12 cellular contexts compared by ENCODE assay signal in genomic region chr19:10896851-10897526, GRCh38. TPM values are rescaled to one million over a fixed set of nuclear protein-coding genes. Genes with fewer than 3 reads are reported as not detected.
DNase-seq lines count a peak whose midpoint lies in the region; ATAC-seq and TF ChIP-seq lines count a peak whose summit lies in the region.
"Had no signal": no experiment of that assay in that cellular context is flagged by ENCODE, and none has a peak within 500 bp of the region (broad histone marks: within the 10 kb centered on the region; RNA-seq: fewer than 3 reads in every experiment).

No MANE protein-coding gene starts in this region.

- ATAC-seq in CD4-positive, CD25-positive, alpha-beta regulatory T cell (ENCODE audit: low read depth in 2 of 2): peak; percentile 45 to 68
- no peak for ATAC-seq in HG02763 (IDR thresholded peaks at IDR 0.05; ENCODE audit: unreplicated experiment)
- ATAC-seq: left ventricle myocardium superior had no signal

- H3K36me3 Mint-ChIP-seq in CD4-positive, CD25-positive, alpha-beta regulatory T cell: no peaks in the 10 kb centered on the region

- H3K4me3 ChIP-seq in CD4-positive, CD25-positive, alpha-beta regulatory T cell (ENCODE audit: low read depth, low read length): no peak overlapping the region
- H3K4me3 ChIP-seq in LNCaP clone FGC (ENCODE audit: low read depth, low read length): no peak overlapping the region
- H3K4me3 ChIP-seq: SJSA1 had no signal

- H3K27ac Mint-ChIP-seq in CD4-positive, CD25-positive, alpha-beta regulatory T cell: peak overlapping the region in 2 of 3 donors; percentile 30 to 86

- no peaks in the 10 kb centered on the region for H3K9me3 Mint-ChIP-seq in CD4-positive, CD25-positive, alpha-beta regulatory T cell

- H3K4me1 ChIP-seq in CD4-positive, CD25-positive, alpha-beta regulatory T cell (ENCODE audit: control insufficient read depth, insufficient read depth, low read length, poor library complexity, severe bottlenecking): no peaks in the 10 kb centered on the region
- H3K4me1 ChIP-seq: SJSA1 had no signal

- no peak for TF ChIP-seq CTCF in LNCaP clone FGC (IDR thresholded peaks at IDR 0.05; ENCODE audit: control insufficient read depth, extremely low read depth, insufficient read depth)

- no peaks in the 10 kb centered on the region for H3K27me3 Mint-ChIP-seq in CD4-positive, CD25-positive, alpha-beta regulatory T cell

- no peaks in the 10 kb centered on the region for H3K9me3 ChIP-seq in CD4-positive, CD25-positive, alpha-beta regulatory T cell (ENCODE audit: control insufficient read depth in 2 of 2, low read length in 2 of 2)
- H3K9me3 ChIP-seq: SJSA1 had no signal

- peaks cover 0 to 17% (median 10%) of the 10 kb centered on the region in 4 donors for H3K4me1 Mint-ChIP-seq in CD4-positive, CD25-positive, alpha-beta regulatory T cell

- H3K36me3 ChIP-seq in CD4-positive, CD25-positive, alpha-beta regulatory T cell (ENCODE audit: control insufficient read depth, insufficient read depth, low read length): no peaks in the 10 kb centered on the region
- H3K36me3 ChIP-seq: SJSA1 had no signal

- no peaks in the 10 kb centered on the region for H3K27me3 ChIP-seq in CD4-positive, CD25-positive, alpha-beta regulatory T cell (ENCODE audit: control insufficient read depth, insufficient read depth, low read length)
- H3K27me3 ChIP-seq: SJSA1 had no signal

- DNase-seq in CD4-positive, CD25-positive, alpha-beta regulatory T cell: peak in 1 of 3 donors; percentile 70
- DNase-seq in LNCaP clone FGC (ENCODE audit: low read depth) (peak; percentile 92), SHP77 treated with DMSO at 0.1 percent for 48 hours (lab: John Stamatoyannopoulos, UW) (peak; percentile 64), left kidney (ENCODE audit: low read depth, low spot score) (peak; percentile 75), NCI-H1105 treated with DMSO at 0.1 percent for 48 hours (lab: John Stamatoyannopoulos, UW) (no peak), amniotic stem cell (lab: John Stamatoyannopoulos, UW) (no peak)
- no peak for DNase-seq in activated effector memory CD4-positive, alpha-beta T cell treated with Interleukin-2 at 50 U/mL for 16 hours
- DNase-seq: activated T-cell treated with anti-CD3 and anti-CD28 coated beads, Interleukin-2, amount 50 U/mL, for 1 hour; left ventricle myocardium superior had no signal

- no peak overlapping the region for H3K27ac ChIP-seq in CD4-positive, CD25-positive, alpha-beta regulatory T cell (ENCODE audit: insufficient read depth, low read length, poor library complexity, severe bottlenecking)
- H3K27ac ChIP-seq: epithelial cell of prostate, SJSA1 had no signal

- H3K4me3 Mint-ChIP-seq in CD4-positive, CD25-positive, alpha-beta regulatory T cell: no peak overlapping the region

RNA-seq across cellular contexts. Expression of gene CARM1, which starts 25.6 kb away (rescaled TPM):
- 26.0 TPM for total RNA-seq in CD4-positive, CD25-positive, alpha-beta regulatory T cell
- under 1 TPM; 0.39 to 0.94 (median 0.53) TPM for polyA plus RNA-seq in CD4-positive, CD25-positive, alpha-beta regulatory T cell

RNA-seq across cellular contexts. Expression of gene YIPF2, which starts 31.4 kb away (rescaled TPM):
- total RNA-seq in CD4-positive, CD25-positive, alpha-beta regulatory T cell: 22.0 TPM
- polyA plus RNA-seq in CD4-positive, CD25-positive, alpha-beta regulatory T cell: 10 to 100 TPM; 10.7 to 13.1 (median 12.6) TPM

RNA-seq across cellular contexts. Expression of gene TIMM29, which starts 31.6 kb away (rescaled TPM):
- total RNA-seq in CD4-positive, CD25-positive, alpha-beta regulatory T cell: 21.8 TPM
- polyA plus RNA-seq in CD4-positive, CD25-positive, alpha-beta regulatory T cell: 10 to 100 TPM; 30.7 to 38.3 (median 33.8) TPM

RNA-seq across cellular contexts. Expression of gene C19orf38, which starts 48.8 kb away (rescaled TPM):
- 0.49 TPM for total RNA-seq in CD4-positive, CD25-positive, alpha-beta regulatory T cell
- polyA plus RNA-seq in CD4-positive, CD25-positive, alpha-beta regulatory T cell: 1 to 10 TPM in 1 of 4 donors, under 1 TPM in 2, not detected in 1; 0.40 to 1.1 (median 0.67) TPM
- total RNA-seq: SJSA1 had no signal

Comparison
In these comparisons a context has a peak if more than half of its experiments do, and no peak if none do; other contexts are left out.
1. DNase-seq: peak in LNCaP clone FGC (single experiment), SHP77 treated with DMSO at 0.1 percent for 48 hours (single experiment) and left kidney (single experiment); none in activated effector memory CD4-positive, alpha-beta T cell treated with Interleukin-2 at 50 U/mL for 16 hours (single experiment), NCI-H1105 treated with DMSO at 0.1 percent for 48 hours (single experiment) and amniotic stem cell (single experiment).